Comparison of ENCODE assay signal across 8 cellular contexts in the genomic region with DNA sequence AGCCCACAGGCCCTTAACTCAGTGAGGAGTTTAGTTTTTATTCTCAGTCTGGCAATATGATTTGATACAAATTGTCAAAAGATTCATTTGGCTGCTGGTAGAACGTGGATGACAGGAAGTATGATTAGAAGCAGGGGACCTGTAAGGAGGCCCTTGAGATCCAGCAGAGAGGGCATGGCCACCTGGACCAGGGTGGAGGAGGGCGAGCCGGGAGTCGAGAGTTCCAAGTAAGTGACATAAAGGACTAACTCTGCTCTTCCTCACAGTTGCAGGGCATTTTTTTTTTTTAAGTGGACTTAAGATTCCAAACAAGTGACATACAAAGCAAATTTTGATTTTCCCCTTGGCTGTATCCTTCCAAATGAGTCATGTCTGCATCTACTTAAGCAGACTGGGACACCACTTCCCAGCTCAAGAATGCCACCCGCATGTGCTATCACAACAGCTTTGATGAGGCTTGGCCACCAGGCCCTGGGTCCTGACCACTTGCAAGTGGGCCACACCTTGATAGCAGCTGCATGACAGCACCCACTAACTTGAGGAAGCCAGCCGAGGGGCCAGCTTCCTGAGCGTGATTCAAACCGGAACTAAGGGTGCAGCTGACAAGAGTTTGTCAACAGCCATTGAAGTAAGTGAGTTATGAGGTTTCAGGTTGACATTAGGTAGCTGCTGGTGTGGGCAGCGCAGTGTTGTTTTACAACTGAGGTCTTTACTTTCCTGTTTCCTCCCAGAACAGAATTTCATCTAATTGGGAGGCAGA. TPM values are rescaled to one million over a fixed set of nuclear protein-coding genes. Genes with fewer than 3 reads are reported as not detected.
DNase-seq lines count a peak whose midpoint lies in the region; ATAC-seq and TF ChIP-seq lines count a peak whose summit lies in the region.

No MANE protein-coding gene starts in this region.

- intact Hi-C loops in CD8-positive, alpha-beta T cell (cut with DNase I, micrococcal nuclease): loop anchor here (1.0 to 5.0 kb wide), 5 partner anchors 11 to 1975 kb away; partner anchors contain the start of genes EPHA4 (in 2 of the 2), CHPF (in 1 of the 2) and TMEM198 (in 1 of the 2)

- DNase-seq in CD8-positive, alpha-beta T cell: peak; percentile 61 to 88 (median 74)
- peak; percentile 38 for DNase-seq in GM20000 (ENCODE audit: low spot score)
- DNase-seq in activated CD4-positive, alpha-beta T cell treated with anti-CD3 and anti-CD28 coated beads, Interleukin-2, amount 50 U/mL, for 48 hours: peak; percentile 57 to 71
- peak; percentile 60 to 96 for DNase-seq in fibroblast of lung (ENCODE audit: low read depth in 2 of 2)
- peak; percentile 50 for DNase-seq in stimulated activated CD4-positive, alpha-beta T cell treated with anti-CD3 and anti-CD28 coated beads, Interleukin-4, amount 100 ng/mL, for 1 hour
- DNase-seq in GM23338 (ENCODE audit: low spot score): no peak

- H3K4me3 ChIP-seq in CD8-positive, alpha-beta T cell (ENCODE audit: low read depth, low read length): no peak overlapping the region
- H3K4me3 ChIP-seq in fibroblast of lung (replicated peaks in 1 of 4; ENCODE audit: control extremely low read depth in 1 of 4, insufficient read depth in 1 of 4, low read depth in 3 of 4, low read length in 4 of 4): no peak overlapping the region
- no peak overlapping the region for H3K4me3 ChIP-seq in GM23338

- H3K4me1 Mint-ChIP-seq in CD8-positive, alpha-beta T cell (ENCODE audit: low read depth): no peaks in the 10 kb centered on the region
- H3K4me1 Mint-ChIP-seq in GM23338: peaks cover 30% of the 10 kb centered on the region

- no peak overlapping the region for H3K4me3 Mint-ChIP-seq in CD8-positive, alpha-beta T cell
- no peak overlapping the region for H3K4me3 Mint-ChIP-seq in GM23338

- TF ChIP-seq CTCF in CD8-positive, alpha-beta T cell (IDR thresholded peaks at IDR 0.05): no peak
- no peak for TF ChIP-seq CTCF in GM20000 (IDR thresholded peaks at IDR 0.05; ENCODE audit: extremely low read depth, missing control alignments)
- TF ChIP-seq CTCF in fibroblast of lung (conservative IDR thresholded peaks at IDR 0.05 in 1 of 2, IDR thresholded peaks at IDR 0.05 in 1 of 2; ENCODE audit: low read depth in 1 of 2, low read length in 2 of 2): no peak
- TF ChIP-seq CTCF in GM23338 (conservative IDR thresholded peaks at IDR 0.05; ENCODE audit: low read depth in 2 of 2): no peak

- no peaks in the 10 kb centered on the region for H3K79me2 ChIP-seq in fibroblast of lung (ENCODE audit: control insufficient read depth, insufficient read depth, low read length)
- no peaks in the 10 kb centered on the region for H3K79me2 ChIP-seq in GM23338 (replicated peaks; ENCODE audit: insufficient read depth)

- H3K9me2 ChIP-seq in GM23338 (ENCODE audit: insufficient read depth): no peaks in the 10 kb centered on the region

- POLR2A ChIA-PET in CD8-positive, alpha-beta T cell (lab: Charles Lee): interaction anchor here (0.5 to 1.7 kb wide), 12 partner anchors 9 to 143 kb away, joined by 3 to 21 read pairs (median 4); partner anchors contain the start of gene EPHA4

- H2AFZ ChIP-seq in fibroblast of lung (ENCODE audit: low read length) (no peak overlapping the region), GM23338 (no peak overlapping the region)

- peaks cover 42% of the 10 kb centered on the region for H3K4me1 ChIP-seq in CD8-positive, alpha-beta T cell (ENCODE audit: insufficient read depth, low read length)
- H3K4me1 ChIP-seq in fibroblast of lung (ENCODE audit: control insufficient read depth, extremely low read depth, insufficient read depth, low read length) (peaks cover 2% of the 10 kb centered on the region), GM23338 (ENCODE audit: insufficient read depth) (peaks cover 15% of the 10 kb centered on the region)

- H3K9ac ChIP-seq in fibroblast of lung (ENCODE audit: insufficient read depth, low read length): no peak overlapping the region

- H4K20me1 ChIP-seq in fibroblast of lung (ENCODE audit: control insufficient read depth, extremely low read depth, insufficient read depth, low read length) (no peaks in the 10 kb centered on the region), GM23338 (replicated peaks; ENCODE audit: insufficient read depth) (no peaks in the 10 kb centered on the region)

- H3K9me3 Mint-ChIP-seq in CD8-positive, alpha-beta T cell: no peaks in the 10 kb centered on the region
- H3K9me3 Mint-ChIP-seq in GM23338: no peaks in the 10 kb centered on the region

- H3K36me3 ChIP-seq in CD8-positive, alpha-beta T cell (ENCODE audit: insufficient read depth, low read length): no peaks in the 10 kb centered on the region
- H3K36me3 ChIP-seq in fibroblast of lung (ENCODE audit: control insufficient read depth, insufficient read depth, low read length) (no peaks in the 10 kb centered on the region), GM23338 (ENCODE audit: insufficient read depth) (no peaks in the 10 kb centered on the region)

- H3F3A ChIP-seq in GM23338 (replicated peaks; ENCODE audit: low read depth): no peaks in the 10 kb centered on the region

- H3K27me3 ChIP-seq in CD8-positive, alpha-beta T cell (ENCODE audit: insufficient read depth, low read length): no peaks in the 10 kb centered on the region
- H3K27me3 ChIP-seq in fibroblast of lung (ENCODE audit: control insufficient read depth, insufficient read depth, low read length) (no peaks in the 10 kb centered on the region), GM23338 (ENCODE audit: insufficient read depth) (no peaks in the 10 kb centered on the region)

- no peaks in the 10 kb centered on the region for H3K36me3 Mint-ChIP-seq in CD8-positive, alpha-beta T cell
- H3K36me3 Mint-ChIP-seq in GM23338 (ENCODE audit: low read depth): no peaks in the 10 kb centered on the region

- CTCF ChIA-PET in CD8-positive, alpha-beta T cell (lab: Charles Lee): interaction anchor here (0.9 to 1.3 kb wide), 4 partner anchors 34 to 56 kb away, joined by 3 to 5 read pairs (median 4); partner anchors contain the start of gene EPHA4

- no peaks in the 10 kb centered on the region for H3K9me3 ChIP-seq in CD8-positive, alpha-beta T cell (ENCODE audit: low read length)
- no peaks in the 10 kb centered on the region for H3K9me3 ChIP-seq in fibroblast of lung (ENCODE audit: control insufficient read depth, insufficient read depth, low read depth, low read length)

- peak overlapping the region; percentile 80 for H3K27ac ChIP-seq in CD8-positive, alpha-beta T cell (ENCODE audit: low read depth, low read length)
- H3K27ac ChIP-seq in fibroblast of lung (ENCODE audit: insufficient read depth, low read length): peak overlapping the region; percentile 45
- no peak overlapping the region for H3K27ac ChIP-seq in GM23338 (ENCODE audit: low read depth)

- H3K27ac Mint-ChIP-seq in CD8-positive, alpha-beta T cell: no peak overlapping the region
- H3K27ac Mint-ChIP-seq in GM23338: no peak overlapping the region

- H3K4me2 ChIP-seq in fibroblast of lung (ENCODE audit: extremely low read depth, insufficient read depth, low read length) (peak overlapping the region; percentile 4), GM23338 (no peak overlapping the region)

- ATAC-seq in CD8-positive, alpha-beta T cell: peak; percentile 68
- ATAC-seq in HG03558 (IDR thresholded peaks at IDR 0.05; ENCODE audit: extremely low read depth, unreplicated experiment) (peak; percentile 80), SK-N-SH treated with all-trans-retinoic acid at 6 μM for 48 hours (no peak), GM23338 (no peak)

- no peaks in the 10 kb centered on the region for H3K27me3 Mint-ChIP-seq in CD8-positive, alpha-beta T cell (ENCODE audit: low read depth)
- no peaks in the 10 kb centered on the region for H3K27me3 Mint-ChIP-seq in GM23338 (ENCODE audit: insufficient read depth, low read depth, poor library complexity)

TF ChIP-seq in SK-N-SH treated with all-trans-retinoic acid at 6 μM for 48 hours, 23 proteins besides CTCF, POLR2A, EP300 and RAD21 (continues in another document):
- TF ChIP-seq GLIS3 (CRISPR knock-in tag; IDR thresholded peaks at IDR 0.05) (no peak), ISL1 (CRISPR knock-in tag; IDR thresholded peaks at IDR 0.05) (no peak), ESRRG (CRISPR knock-in tag; IDR thresholded peaks at IDR 0.05) (no peak), ARNTL (CRISPR knock-in tag; IDR thresholded peaks at IDR 0.05; ENCODE audit: borderline replicate concordance, low read depth) (no peak), ZC3H10 (CRISPR knock-in tag; IDR thresholded peaks at IDR 0.05) (no peak), BACH2 (CRISPR knock-in tag; IDR thresholded peaks at IDR 0.05; ENCODE audit: borderline replicate concordance) (no peak), CSDC2 (CRISPR knock-in tag; IDR thresholded peaks at IDR 0.05) (no peak), SNAI2 (CRISPR knock-in tag; IDR thresholded peaks at IDR 0.05) (no peak)

TF ChIP-seq in GM23338, 12 proteins besides CTCF, POLR2A, EP300 and RAD21 (continues in another document):
- TF ChIP-seq ETS1 (IDR thresholded peaks at IDR 0.05) (no peak), EZH2 (IDR thresholded peaks at IDR 0.05; ENCODE audit: low read depth, unreplicated experiment) (no peak)

RNA-seq across cellular contexts. Expression of gene EPHA4, which starts 54.6 kb away (rescaled TPM):
- 10 to 100 TPM; 65.5 to 68.6 TPM for total RNA-seq in CD8-positive, alpha-beta T cell
- 12.8 and 21.0 TPM in 2 replicates for total RNA-seq in fibroblast of lung
- polyA plus RNA-seq in fibroblast of lung (9.6 and 16.4 TPM in 2 replicates), GM23338 (2016; fragmentation: Nextera tagmentation; extraction: Ambion mirVana) (4.1 and 5.5 TPM in 2 replicates)
- 7.5 and 10.2 TPM in 2 replicates for polyA plus RNA-seq in fibroblast of lung (2012)
- polyA minus RNA-seq in fibroblast of lung (ENCODE audit: low replicate concordance): 32.6 and 53.8 TPM in 2 replicates
- total RNA-seq in GM23338 (2014; rRNA removed; shearing (Covaris generic)): 6.2 and 7.2 TPM in 2 replicates

Comparison
In these comparisons a context has a peak if more than half of its experiments do, and no peak if none do; other contexts are left out.
1. ATAC-seq: peak in CD8-positive, alpha-beta T cell (single experiment) and HG03558 (single experiment); none in SK-N-SH treated with all-trans-retinoic acid at 6 μM for 48 hours (single experiment) and GM23338 (single experiment).